ENCODE assay signal across 28 cellular contexts in the genomic region with DNA sequence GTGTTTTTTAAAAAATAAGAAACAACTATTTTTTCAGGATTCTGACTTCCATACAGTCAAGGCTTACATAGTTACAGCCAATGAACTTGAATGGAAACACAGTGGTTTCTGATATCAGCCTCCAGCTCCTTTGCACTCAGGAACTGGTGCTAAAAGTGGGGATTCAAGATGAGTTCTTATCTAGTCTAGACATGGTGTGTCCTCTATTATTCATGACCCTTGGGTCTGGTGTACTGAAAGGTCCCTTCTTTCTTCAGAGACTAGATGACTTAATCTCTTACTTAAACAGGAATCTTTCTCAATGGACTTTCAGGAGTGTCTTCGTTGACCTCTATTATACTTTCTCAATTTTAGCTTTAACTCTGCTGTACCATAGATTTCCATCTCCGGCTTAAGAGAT.
"Had no signal": no experiment of that assay in that cellular context is flagged by ENCODE, and none has a peak within 500 bp of the region (broad histone marks: within the 10 kb centered on the region; RNA-seq: fewer than 3 reads in every experiment).

No MANE protein-coding gene starts in this region.

- DNase-seq: activated CD4-positive, alpha-beta T cell treated with anti-CD3 and anti-CD28 coated beads for 48 hours; activated CD4-positive, alpha-beta T cell treated with anti-CD3 and anti-CD28 coated beads, Interleukin-2, amount 50 U/mL, for 4 hours; activated CD8-positive, alpha-beta memory T cell treated with anti-CD3 and anti-CD28 coated beads, Interleukin-2, amount 50 U/mL, for 48 hours; activated CD8-positive, alpha-beta T cell treated with anti-CD3 and anti-CD28 coated beads, Interleukin-2, amount 10 ng/mL, durations not matched to agents 7 days and 5 days; activated effector memory CD4-positive, alpha-beta T cell treated with Interleukin-2 at 50 U/mL for 16 hours; activated naive CD4-positive, alpha-beta T cell treated with Interleukin-2 at 50 U/mL for 16 hours; activated naive CD8-positive, alpha-beta T cell treated with anti-CD3 and anti-CD28 coated beads, Interleukin-2, amount 50 U/mL, for 24 hours; activated T-cell treated with anti-CD3 and anti-CD28 coated beads, Interleukin-2, amount 50 U/mL, for 24 hours; cerebellar nuclear complex; MG63; NCI-H1092 treated with DMSO at 0.1 percent for 48 hours; NCI-H1417 treated with DMSO at 0.1 percent for 48 hours; NCI-H1694; NCI-H2029; NCI-H2107; NCI-H2171 treated with DMSO at 0.1 percent for 48 hours; NCI-H226; NCI-H526; NCI-H82; Peyer's patch; SHP77; T-helper 2 cell; T1000 had no signal

- H3K27me3 ChIP-seq: MG63, Peyer's patch, SJSA1 had no signal

- H3K27ac Mint-ChIP-seq: activated CD8-positive, alpha-beta T cell treated with anti-CD3 and anti-CD28 coated beads, Interleukin-2, amount 10 ng/mL, durations not matched to agents 7 days and 5 days; activated naive CD4-positive, alpha-beta T cell treated with anti-CD3 and anti-CD28 coated beads, Interleukin-2, amount 50 U/mL, for 72 hours; activated naive CD8-positive, alpha-beta T cell treated with anti-CD3 and anti-CD28 coated beads, Interleukin-2, amount 50 U/mL, for 24 hours; activated T-cell treated with anti-CD3 and anti-CD28 coated beads, Interleukin-2, amount 50 U/mL, for 24 hours; activated T-helper 1 cell treated with anti-CD3 and anti-CD28 coated beads, Interleukin-12 subunit alpha, Interleukin-12 subunit beta, Interleukin-2, Interleukin-4 antibody, amounts not matched to agents 30 ng/mL and 10 ng/mL and 1 ng/mL, durations not matched to agents 14 hours and 24 hours and 36 hours had no signal

- H3K4me2 ChIP-seq: KMS-11 had no signal

- ATAC-seq: activated CD4-positive, CD25-positive, alpha-beta regulatory T cell treated with anti-CD3 and anti-CD28 coated beads, Interleukin-2, amount 50 U/mL, for 24 hours; activated CD8-positive, alpha-beta T cell treated with anti-CD3 and anti-CD28 coated beads, Interleukin-2, amount 10 ng/mL, durations not matched to agents 7 days and 5 days; activated naive CD4-positive, alpha-beta T cell treated with anti-CD3 and anti-CD28 coated beads, Interleukin-2, amount 50 U/mL, for 72 hours; activated naive CD8-positive, alpha-beta T cell treated with anti-CD3 and anti-CD28 coated beads, Interleukin-2, amount 50 U/mL, for 24 hours had no signal

- H3K27me3 Mint-ChIP-seq: activated T-cell treated with anti-CD3 and anti-CD28 coated beads, Interleukin-2, amount 50 U/mL, for 24 hours had no signal

- H3K9ac ChIP-seq: KMS-11 had no signal

- H3K36me3 ChIP-seq: MG63, Peyer's patch, SJSA1 had no signal

- H3K9me3 Mint-ChIP-seq: activated naive CD4-positive, alpha-beta T cell treated with anti-CD3 and anti-CD28 coated beads, Interleukin-2, amount 50 U/mL, for 72 hours; activated naive CD8-positive, alpha-beta T cell treated with anti-CD3 and anti-CD28 coated beads, Interleukin-2, amount 50 U/mL, for 24 hours; activated T-cell treated with anti-CD3 and anti-CD28 coated beads, Interleukin-2, amount 50 U/mL, for 24 hours had no signal

- H3K4me1 ChIP-seq: Peyer's patch, SJSA1 had no signal

- H3K4me1 Mint-ChIP-seq: activated naive CD8-positive, alpha-beta T cell treated with anti-CD3 and anti-CD28 coated beads, Interleukin-2, amount 50 U/mL, for 24 hours had no signal

- H3K4me3 ChIP-seq: MG63, Peyer's patch, SJSA1 had no signal

- H3K4me3 Mint-ChIP-seq: activated CD8-positive, alpha-beta T cell treated with anti-CD3 and anti-CD28 coated beads, Interleukin-2, amount 10 ng/mL, durations not matched to agents 7 days and 5 days; activated naive CD8-positive, alpha-beta T cell treated with anti-CD3 and anti-CD28 coated beads, Interleukin-2, amount 50 U/mL, for 24 hours; activated T-cell treated with anti-CD3 and anti-CD28 coated beads, Interleukin-2, amount 50 U/mL, for 24 hours; activated T-helper 1 cell treated with anti-CD3 and anti-CD28 coated beads, Interleukin-12 subunit alpha, Interleukin-12 subunit beta, Interleukin-2, Interleukin-4 antibody, amounts not matched to agents 30 ng/mL and 10 ng/mL and 1 ng/mL, durations not matched to agents 14 hours and 24 hours and 36 hours had no signal

- H3K27ac ChIP-seq: KMS-11, Peyer's patch, SJSA1 had no signal

- H3K9me3 ChIP-seq: MG63, Peyer's patch, SJSA1 had no signal

- H3K36me3 Mint-ChIP-seq: activated naive CD4-positive, alpha-beta T cell treated with anti-CD3 and anti-CD28 coated beads, Interleukin-2, amount 50 U/mL, for 72 hours had no signal
